ENCODE assay signal across 1 cellular context in genomic region chr11:57913713-57914704, GRCh38.
TF ChIP-seq lines count a peak whose summit lies in the region.

No MANE protein-coding gene starts in this region.

TF ChIP-seq in K562, 482 proteins besides CTCF, POLR2A, EP300 and RAD21 (continued from another document):
- TF ChIP-seq E2F4 (CRISPR knock-in tag; IDR thresholded peaks at IDR 0.05; ENCODE audit: low read depth) (no peak), ZNF584 (CRISPR knock-in tag; IDR thresholded peaks at IDR 0.05; ENCODE audit: low read depth) (peak; percentile 94), GTF2A2 (tag; IDR thresholded peaks at IDR 0.05) (peak; percentile 2; the same call in 1 of the 2 replicates), ZNF197 (CRISPR knock-in tag; IDR thresholded peaks at IDR 0.05; ENCODE audit: low read depth) (0 out of 2 replicates have a peak, but pooled peaks have one; percentile 48), SRSF9 (IDR thresholded peaks at IDR 0.05; ENCODE audit: borderline replicate concordance, low read depth, low read length) (no peak), ZBTB17 (CRISPR knock-in tag; IDR thresholded peaks at IDR 0.05) (peak; percentile 72; the same call in 1 of the 2 replicates), RFX1 (IDR thresholded peaks at IDR 0.05) (no peak), SREBF2 (CRISPR knock-in tag; IDR thresholded peaks at IDR 0.05) (no peak), ARID1B (IDR thresholded peaks at IDR 0.05) (peak; percentile 72), ZBTB9 (CRISPR knock-in tag; IDR thresholded peaks at IDR 0.05) (no peak; the same call in 1 of the 2 replicates), TFAP4 (CRISPR knock-in tag; IDR thresholded peaks at IDR 0.05; ENCODE audit: borderline replicate concordance) (no peak), ZNF551 (CRISPR knock-in tag; IDR thresholded peaks at IDR 0.05) (no peak)
